Comparison of ENCODE assay signal across 10 cellular contexts in the genomic region with DNA sequence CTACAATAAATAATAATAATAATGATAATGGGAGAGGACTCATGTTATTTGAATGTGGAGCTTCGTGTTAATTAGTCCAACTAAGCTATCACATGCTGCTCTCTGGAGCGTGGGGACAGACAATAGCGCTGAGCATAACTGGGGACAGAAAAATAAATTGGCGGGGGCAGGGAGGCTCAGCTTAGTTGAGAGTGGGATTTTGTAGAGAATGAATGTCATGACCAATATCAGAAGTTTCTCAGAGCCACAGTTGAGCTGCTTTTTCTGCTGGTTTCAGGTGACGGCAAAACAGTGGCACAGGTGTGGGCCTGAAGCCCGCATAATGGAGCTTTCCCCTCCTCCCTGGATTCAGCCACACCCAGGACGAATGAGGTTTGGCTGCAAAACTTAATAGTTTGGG.
DNase-seq lines count a peak whose midpoint lies in the region; ATAC-seq and TF ChIP-seq lines count a peak whose summit lies in the region.
"Had no signal": no experiment of that assay in that cellular context is flagged by ENCODE, and none has a peak within 500 bp of the region (broad histone marks: within the 10 kb centered on the region; RNA-seq: fewer than 3 reads in every experiment).

No MANE protein-coding gene starts in this region.

- no peak overlapping the region for H3K4me3 Mint-ChIP-seq in activated naive CD8-positive, alpha-beta T cell treated with anti-CD3 and anti-CD28 coated beads for 36 hours
- H3K4me3 Mint-ChIP-seq in MCF 10A (ENCODE audit: unreplicated experiment) (no peak overlapping the region), Calu3 (ENCODE audit: low read depth, unreplicated experiment) (no peak overlapping the region)

- DNase-seq in GM13977 (ENCODE audit: low spot score) (peak; percentile 53), GM20000 (ENCODE audit: low spot score) (peak; percentile 56), NCI-H2029 treated with DMSO at 0.1 percent for 48 hours (lab: John Stamatoyannopoulos, UW) (no peak), MCF 10A (ENCODE audit: unreplicated experiment) (no peak), amniotic stem cell (lab: John Stamatoyannopoulos, UW) (no peak), Calu3 (no peak)
- DNase-seq in activated naive CD8-positive, alpha-beta T cell treated with anti-CD3 and anti-CD28 coated beads for 36 hours: no peak
- DNase-seq: aorta, lower lobe of right lung had no signal

- peaks cover 34% of the 10 kb centered on the region for H3K9me3 Mint-ChIP-seq in activated naive CD8-positive, alpha-beta T cell treated with anti-CD3 and anti-CD28 coated beads for 36 hours
- H3K9me3 Mint-ChIP-seq in MCF 10A (ENCODE audit: unreplicated experiment) (no peaks in the 10 kb centered on the region), Calu3 (ENCODE audit: low read depth, unreplicated experiment) (no peaks in the 10 kb centered on the region)

- peaks cover 20% of the 10 kb centered on the region for H3K36me3 Mint-ChIP-seq in activated naive CD8-positive, alpha-beta T cell treated with anti-CD3 and anti-CD28 coated beads for 36 hours
- H3K36me3 Mint-ChIP-seq in MCF 10A (ENCODE audit: insufficient read depth, unreplicated experiment) (no peaks in the 10 kb centered on the region), Calu3 (ENCODE audit: insufficient read depth, unreplicated experiment) (no peaks in the 10 kb centered on the region)

- H3K27me3 Mint-ChIP-seq in activated naive CD8-positive, alpha-beta T cell treated with anti-CD3 and anti-CD28 coated beads for 36 hours: no peaks in the 10 kb centered on the region
- H3K27me3 Mint-ChIP-seq in MCF 10A (ENCODE audit: insufficient read depth, unreplicated experiment) (no peaks in the 10 kb centered on the region), Calu3 (ENCODE audit: unreplicated experiment) (peaks cover 15% of the 10 kb centered on the region)

- CTCF ChIA-PET in MCF 10A (lab: Yijun Ruan, JAX): interaction anchor here (0.7 to 1.0 kb wide), 2 partner anchors 9 to 515 kb away, joined by 3 to 6 read pairs; no protein-coding TSS in a partner anchor
- CTCF ChIA-PET in Calu3 (lab: Charles Lee): no interaction called here

- TF ChIP-seq CTCF in GM13977 (IDR thresholded peaks at IDR 0.05; ENCODE audit: extremely low read depth, insufficient read depth, missing control alignments) (no peak), GM20000 (IDR thresholded peaks at IDR 0.05; ENCODE audit: extremely low read depth, missing control alignments) (no peak), MCF 10A (IDR thresholded peaks at IDR 0.05; ENCODE audit: unreplicated experiment) (no peak), Calu3 (IDR thresholded peaks at IDR 0.05; ENCODE audit: unreplicated experiment) (no peak)

- intact Hi-C loops in MCF 10A (cut with micrococcal nuclease): no loop called here
- intact Hi-C loops in Calu3 (cut with micrococcal nuclease; ENCODE audit: unreplicated experiment): no loop called here

- peak; percentile 36 for ATAC-seq in HG03097 (IDR thresholded peaks at IDR 0.05; ENCODE audit: low FRiP score, unreplicated experiment)
- ATAC-seq: lower lobe of right lung had no signal

- no TSS peak for BruUV-seq in MCF 10A (replicated peaks; lab: Mats Ljungman, UMichigan)
- BruUV-seq in Calu3 (replicated peaks; lab: Mats Ljungman, UMichigan): no TSS peak

- H3K4me1 Mint-ChIP-seq in activated naive CD8-positive, alpha-beta T cell treated with anti-CD3 and anti-CD28 coated beads for 36 hours: peaks cover 30% of the 10 kb centered on the region
- no peaks in the 10 kb centered on the region for H3K4me1 Mint-ChIP-seq in MCF 10A (ENCODE audit: insufficient read depth, unreplicated experiment)
- H3K4me1 Mint-ChIP-seq in Calu3 (ENCODE audit: low read depth, unreplicated experiment): no peaks in the 10 kb centered on the region

- in situ Hi-C loops in GM13977 (cut with MboI; ENCODE audit: low pct_unique_long_range_greater_than_20kb, low sequenced_read_pairs, unreplicated experiment): loop anchor here (10.0 to 25.0 kb wide), 2 partner anchors 397 to 589 kb away; no protein-coding TSS in a partner anchor

- POLR2A ChIA-PET in MCF 10A (lab: Yijun Ruan, JAX): no interaction called here

- peak overlapping the region; percentile 40 for H3K27ac Mint-ChIP-seq in activated naive CD8-positive, alpha-beta T cell treated with anti-CD3 and anti-CD28 coated beads for 36 hours
- no peak overlapping the region for H3K27ac Mint-ChIP-seq in MCF 10A (ENCODE audit: low read depth, unreplicated experiment)
- no peak overlapping the region for H3K27ac Mint-ChIP-seq in Calu3 (ENCODE audit: unreplicated experiment)

Comparison
In these comparisons a context has a peak if more than half of its experiments do, and no peak if none do; other contexts are left out.
1. DNase-seq: peak in GM13977 (single experiment) and GM20000 (single experiment); none in activated naive CD8-positive, alpha-beta T cell treated with anti-CD3 and anti-CD28 coated beads for 36 hours (single experiment), NCI-H2029 treated with DMSO at 0.1 percent for 48 hours (single experiment), MCF 10A (single experiment), amniotic stem cell (single experiment) and Calu3 (single experiment).